Comparison of ENCODE assay signal across 1 cellular context in the genomic region with DNA sequence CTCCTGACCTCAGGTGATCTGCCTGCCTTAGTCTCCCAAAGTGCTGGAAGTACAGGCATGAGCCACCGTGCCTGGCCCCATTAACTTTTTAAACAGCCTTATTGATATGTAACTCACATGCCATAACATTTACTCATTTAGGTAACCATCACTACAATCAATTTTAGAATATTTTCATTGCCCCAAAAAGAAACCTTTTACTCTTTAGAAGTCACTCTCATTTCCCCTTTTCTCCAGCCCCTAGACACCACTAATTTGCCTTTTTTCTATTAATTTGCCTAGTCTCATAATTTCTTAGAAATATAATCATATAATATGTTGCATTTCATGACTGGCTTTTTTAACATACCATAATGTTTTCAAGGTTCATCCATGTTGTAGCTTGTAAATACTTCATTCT.
TF ChIP-seq lines count a peak whose summit lies in the region.

No MANE protein-coding gene starts in this region.

TF ChIP-seq in GM12878, 131 proteins besides CTCF, POLR2A, EP300 and RAD21 (continued from another document):
- TF ChIP-seq SPI1 (IDR thresholded peaks at IDR 0.05; ENCODE audit: borderline replicate concordance, insufficient read depth, low read depth, low read length): peak; percentile 76; the same call in 1 of the 2 replicates
- TF ChIP-seq PAX5 (IDR thresholded peaks at IDR 0.05; ENCODE audit: borderline replicate concordance, low read depth, low read length): no peak
- peak; percentile 18 for TF ChIP-seq MEF2B (IDR thresholded peaks at IDR 0.05; ENCODE audit: partially characterized antibody, poor library complexity, severe bottlenecking)
